In the genomic region with DNA sequence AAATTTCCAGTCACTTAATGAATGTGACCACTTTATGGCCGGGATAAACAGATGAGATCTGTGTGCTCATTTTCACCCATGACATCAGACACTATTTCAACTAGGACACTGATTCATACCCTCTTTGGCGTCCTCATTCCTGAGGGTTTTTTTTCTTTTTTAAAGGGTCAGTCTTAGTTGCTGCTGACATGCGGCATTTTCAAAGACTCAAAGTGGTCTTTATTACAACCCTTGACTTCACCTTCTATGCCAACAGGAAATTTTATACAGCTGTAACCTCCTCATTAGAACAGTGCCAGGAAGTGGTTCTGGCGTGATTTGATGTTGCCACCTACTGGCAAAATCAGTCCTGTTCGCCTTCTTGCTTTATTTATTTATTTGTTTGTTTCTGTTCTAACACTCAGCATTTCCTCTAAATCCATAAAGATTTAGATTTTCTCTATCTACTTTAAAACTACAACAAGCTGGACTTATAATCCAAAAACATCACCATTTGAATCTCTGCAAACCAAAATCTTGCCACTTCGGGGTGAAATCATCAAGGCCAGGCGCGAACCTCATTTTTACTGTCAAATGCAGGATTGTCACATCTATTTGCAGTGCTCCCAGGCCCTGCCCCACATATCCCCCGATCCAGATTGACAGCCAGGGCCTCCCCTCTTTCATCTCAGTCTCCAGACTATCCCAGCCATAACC, we compare ENCODE assay signal across 9 cellular contexts.
DNase-seq lines count a peak whose midpoint lies in the region; TF ChIP-seq lines count a peak whose summit lies in the region.
"Had no signal": no experiment of that assay in that cellular context is flagged by ENCODE, and none has a peak within 500 bp of the region (broad histone marks: within the 10 kb centered on the region; RNA-seq: fewer than 3 reads in every experiment).

No MANE protein-coding gene starts in this region.

- H3K9me3 Mint-ChIP-seq in activated naive CD8-positive, alpha-beta T cell treated with anti-CD3 and anti-CD28 coated beads for 36 hours: peaks cover 15% of the 10 kb centered on the region

- H3K4me3 ChIP-seq in right atrium auricular region (no peak overlapping the region), thyroid gland (replicated peaks in 1 of 3) (no peak overlapping the region)

- H3K27me3 ChIP-seq in right atrium auricular region (no peaks in the 10 kb centered on the region), thyroid gland (no peaks in the 10 kb centered on the region)

- peak; percentile 39 to 71 for TF ChIP-seq CTCF in right atrium auricular region (IDR thresholded peaks at IDR 0.05)
- peak in 5 of 6 experiments; percentile 13 to 50 (median 35) for TF ChIP-seq CTCF in thyroid gland (IDR thresholded peaks at IDR 0.05)

- no peak overlapping the region for H3K4me3 Mint-ChIP-seq in activated naive CD8-positive, alpha-beta T cell treated with anti-CD3 and anti-CD28 coated beads for 36 hours
- H3K4me3 Mint-ChIP-seq: CD4-positive, CD25-positive, alpha-beta regulatory T cell had no signal

- no peak for TF ChIP-seq POLR2A in thyroid gland (IDR thresholded peaks at IDR 0.05)

- intact Hi-C loops in thyroid gland (cut with DNase I): no loop called here

- H3K9me3 ChIP-seq in right atrium auricular region (peaks cover 0 to 11% of the 10 kb centered on the region in 2 donors), thyroid gland (no peaks in the 10 kb centered on the region)

- WGBS in thyroid gland, 2 donors: 45 to 49% methylated on average over 9 of the region's 9 CpGs

- peaks cover 0 to 3% of the 10 kb centered on the region in 2 donors for H3K4me1 ChIP-seq in right atrium auricular region
- no peaks in the 10 kb centered on the region for H3K4me1 ChIP-seq in thyroid gland

- no peaks in the 10 kb centered on the region for H3K36me3 Mint-ChIP-seq in activated naive CD8-positive, alpha-beta T cell treated with anti-CD3 and anti-CD28 coated beads for 36 hours
- H3K36me3 Mint-ChIP-seq: CD4-positive, CD25-positive, alpha-beta regulatory T cell had no signal

- H3K27ac Mint-ChIP-seq in activated naive CD8-positive, alpha-beta T cell treated with anti-CD3 and anti-CD28 coated beads for 36 hours: no peak overlapping the region
- H3K27ac Mint-ChIP-seq: CD4-positive, CD25-positive, alpha-beta regulatory T cell had no signal

- H3K36me3 ChIP-seq in right atrium auricular region (no peaks in the 10 kb centered on the region), thyroid gland (no peaks in the 10 kb centered on the region)

- H3K27me3 Mint-ChIP-seq in activated naive CD8-positive, alpha-beta T cell treated with anti-CD3 and anti-CD28 coated beads for 36 hours: no peaks in the 10 kb centered on the region
- H3K27me3 Mint-ChIP-seq: CD4-positive, CD25-positive, alpha-beta regulatory T cell had no signal

- no peaks in the 10 kb centered on the region for H3K4me1 Mint-ChIP-seq in activated naive CD8-positive, alpha-beta T cell treated with anti-CD3 and anti-CD28 coated beads for 36 hours
- H3K4me1 Mint-ChIP-seq: CD4-positive, CD25-positive, alpha-beta regulatory T cell had no signal

- H3K27ac ChIP-seq in right atrium auricular region (no peak overlapping the region), thyroid gland (no peak overlapping the region)

- DNase-seq in SIG-M5 treated with dmso at 0.1 percent for 504 hours (lab: John Stamatoyannopoulos, UW; ENCODE audit: unreplicated experiment): peak; percentile 0
- DNase-seq in SIG-M5 (lab: John Stamatoyannopoulos, UW): no peak
- peak; percentile 42 for DNase-seq in SK-N-DZ (ENCODE audit: low spot score)
- no peak for DNase-seq in right atrium auricular region (ENCODE audit: low spot score)
- peak in 1 of 2 donors; percentile 12 for DNase-seq in thyroid gland
- no peak for DNase-seq in activated T-cell treated with anti-CD3 and anti-CD28 coated beads, Interleukin-2, amount 50 U/mL, for 1 hour
- DNase-seq in activated naive CD8-positive, alpha-beta T cell treated with anti-CD3 and anti-CD28 coated beads for 36 hours: no peak
- no peak for DNase-seq in AG08396 (ENCODE audit: low spot score)
- DNase-seq: CD4-positive, CD25-positive, alpha-beta regulatory T cell had no signal

Comparison
In these comparisons a context has a peak if more than half of its experiments do, and no peak if none do; other contexts are left out.
1. DNase-seq: peak in SIG-M5 treated with dmso at 0.1 percent for 504 hours (single experiment) and SK-N-DZ (single experiment); none in SIG-M5 (single experiment), right atrium auricular region (single experiment), activated T-cell treated with anti-CD3 and anti-CD28 coated beads, Interleukin-2, amount 50 U/mL, for 1 hour (single experiment), activated naive CD8-positive, alpha-beta T cell treated with anti-CD3 and anti-CD28 coated beads for 36 hours (single experiment) and AG08396 (single experiment).